15 cellular contexts compared by ENCODE assay signal in genomic region chr3:102124301-102125158, GRCh38.
DNase-seq lines count a peak whose midpoint lies in the region; ATAC-seq and TF ChIP-seq lines count a peak whose summit lies in the region.
"Had no signal": no experiment of that assay in that cellular context is flagged by ENCODE, and none has a peak within 500 bp of the region (broad histone marks: within the 10 kb centered on the region; RNA-seq: fewer than 3 reads in every experiment).

No MANE protein-coding gene starts in this region.

- H3K18ac ChIP-seq in IMR-90 (ENCODE audit: low read depth, low read length) = peak overlapping the region; percentile 68; the same call in 1 of the 2 replicates

- H4K91ac ChIP-seq in IMR-90 (ENCODE audit: insufficient read depth, low read depth, low read length) = no peak overlapping the region

- no peaks in the 10 kb centered on the region for H4K20me1 ChIP-seq in IMR-90 (ENCODE audit: insufficient read depth, low read length)

- H2BK15ac ChIP-seq in IMR-90 (ENCODE audit: low read depth, low read length) = no peak overlapping the region

- no peak overlapping the region for H2AK9ac ChIP-seq in IMR-90 (replicated peaks; ENCODE audit: low read depth, low read length, poor library complexity)

- no peak overlapping the region for H3K14ac ChIP-seq in IMR-90 (replicated peaks; ENCODE audit: low read depth, low read length)

- no peak for TF ChIP-seq CTCF in IMR-90 (conservative IDR thresholded peaks at IDR 0.05; ENCODE audit: low read depth, low read length)
- TF ChIP-seq CTCF in body of pancreas (IDR thresholded peaks at IDR 0.05) = no peak
- TF ChIP-seq CTCF in heart right ventricle (IDR thresholded peaks at IDR 0.05) = no peak
- no peak for TF ChIP-seq CTCF in testis (IDR thresholded peaks at IDR 0.05)

- H3K4me3 ChIP-seq in IMR-90 (ENCODE audit: insufficient read depth, low read depth, low read length) (no peak overlapping the region), body of pancreas (no peak overlapping the region), heart right ventricle (no peak overlapping the region), skin epidermis (no peak overlapping the region), testis (no peak overlapping the region)

- H3K9me3 ChIP-seq in IMR-90 (ENCODE audit: control insufficient read depth, insufficient read depth, low read length) (peaks cover 13% of the 10 kb centered on the region; the same call in 1 of the 2 replicates), body of pancreas (no peaks in the 10 kb centered on the region), heart right ventricle (peaks cover 0 to 36% (median 18%) of the 10 kb centered on the region in 11 donors), testis (no peaks in the 10 kb centered on the region)

- H4K5ac ChIP-seq in IMR-90 (ENCODE audit: low read depth, low read length) = no peak overlapping the region

- no peak overlapping the region for H3K4ac ChIP-seq in IMR-90 (ENCODE audit: low read depth, low read length)

- CTCF ChIA-PET in IMR-90 (lab: Yijun Ruan, JAX) = no interaction called here

- no peaks in the 10 kb centered on the region for H3K79me1 ChIP-seq in IMR-90 (ENCODE audit: low read depth in 1 of 2, low read length in 2 of 2)

- H2BK120ac ChIP-seq in IMR-90 (ENCODE audit: low read depth, low read length) = no peak overlapping the region

- no CpG with 5 or more reads among the region's 4 CpGs for WGBS in IMR-90 (ENCODE audit: extremely low coverage in 2 of 2, insufficient read length in 1 of 2), 2 experiments
- WGBS in body of pancreas, 2 donors = 49 to 56% methylated on average over 4 of the region's 4 CpGs
- 61 to 77% methylated on average over 4 of the region's 4 CpGs for WGBS in heart right ventricle, 2 donors
- 58 to 65% methylated on average over 4 of the region's 4 CpGs for WGBS in testis, 2 donors

- H3K4me1 ChIP-seq in IMR-90 (ENCODE audit: control insufficient read depth, insufficient read depth, low read length) (0 out of 2 replicates have a peak, but pooled peaks cover 2% of the 10 kb centered on the region), body of pancreas (peaks cover 19% of the 10 kb centered on the region), heart right ventricle (peaks cover 0 to 16% (median 0%) of the 10 kb centered on the region in 9 donors), testis (no peaks in the 10 kb centered on the region)

- H3K27me3 ChIP-seq in IMR-90 (ENCODE audit: control insufficient read depth, insufficient read depth, low read length) (no peaks in the 10 kb centered on the region), body of pancreas (no peaks in the 10 kb centered on the region), heart right ventricle (no peaks in the 10 kb centered on the region), testis (no peaks in the 10 kb centered on the region)

- no peak overlapping the region for H2AFZ ChIP-seq in IMR-90 (replicated peaks; ENCODE audit: low read length, poor library complexity)

- intact Hi-C loops in IMR-90 (cut with micrococcal nuclease) (no loop called here), body of pancreas (cut with DNase I) (no loop called here), heart right ventricle (cut with DNase I) (loop anchor here in 1 of 10 donors (10.0 kb wide), 1 partner anchor 120 kb away; no protein-coding TSS in a partner anchor), testis (cut with DNase I; ENCODE audit: low total_unique reads) (no loop called here)

- H2BK5ac ChIP-seq in IMR-90 (ENCODE audit: low read depth, low read length, poor library complexity, severe bottlenecking) = no peak overlapping the region

- no peak overlapping the region for H3K56ac ChIP-seq in IMR-90 (ENCODE audit: extremely low read depth, insufficient read depth, low read length)

- POLR2A ChIA-PET in IMR-90 (lab: Charles Lee; ENCODE audit: unreplicated experiment) = no interaction called here

- H3K36me3 ChIP-seq in IMR-90 (ENCODE audit: control insufficient read depth, insufficient read depth, low read length) = no peaks in the 10 kb centered on the region
- no peaks in the 10 kb centered on the region for H3K36me3 ChIP-seq in body of pancreas (replicated peaks in 1 of 2; ENCODE audit: insufficient read depth in 1 of 2, low read depth in 2 of 2)
- H3K36me3 ChIP-seq in heart right ventricle = no peaks in the 10 kb centered on the region
- H3K36me3 ChIP-seq in testis (ENCODE audit: low read depth, missing control alignments) = no peaks in the 10 kb centered on the region

- H2AK5ac ChIP-seq in IMR-90 (ENCODE audit: low read depth, low read length) = no peak overlapping the region

- ATAC-seq in IMR-90 (ENCODE audit: low read depth) = peak; percentile 49
- ATAC-seq in body of pancreas = peak; percentile 78
- ATAC-seq in heart right ventricle = peak in 1 of 8 donors; percentile 48
- ATAC-seq in GM21529 (IDR thresholded peaks at IDR 0.05; ENCODE audit: unreplicated experiment) = no peak

- no peak overlapping the region for H3K23ac ChIP-seq in IMR-90 (ENCODE audit: low read depth, low read length)

- BruUV-seq in IMR-90 (replicated peaks; lab: Mats Ljungman, UMichigan) = no TSS peak

- peaks cover 4% of the 10 kb centered on the region; the same call in 1 of the 2 replicates for H3K9me1 ChIP-seq in IMR-90 (ENCODE audit: insufficient read depth, low read length)

- DNase-seq in IMR-90 (peak; percentile 36), body of pancreas (no peak), heart right ventricle (no peak), NCI-H2196 treated with DMSO at 0.1 percent for 48 hours (lab: John Stamatoyannopoulos, UW; ENCODE audit: unreplicated experiment) (no peak), substantia nigra (lab: John Stamatoyannopoulos, UW) (no peak), testis (no peak)
- DNase-seq: NCI-H1092; NCI-H446 treated with DMSO at 0.1 percent for 48 hours; SHP77; stimulated activated CD4-positive, alpha-beta T cell treated with anti-CD3 and anti-CD28 coated beads, Interleukin-2, amount 100 ng/mL, for 24 hours; stimulated activated naive CD4-positive, alpha-beta T cell had no signal

- dilution Hi-C loops in IMR-90 (cut with HindIII; ENCODE audit: low sequenced_read_pairs, unreplicated experiment) = no loop called here

- H2BK20ac ChIP-seq in IMR-90 (ENCODE audit: low read depth, low read length) = no peak overlapping the region

- H4K8ac ChIP-seq in IMR-90 (ENCODE audit: low read depth in 2 of 2, low read length in 2 of 2) = no peak overlapping the region

- in situ Hi-C loops in IMR-90 (cut with MboI; ENCODE audit: low sequenced_read_pairs) = no loop called here

- TF ChIP-seq POLR2A in IMR-90 (IDR thresholded peaks at IDR 0.05; ENCODE audit: low read depth, low read length) (no peak), body of pancreas (IDR thresholded peaks at IDR 0.05) (no peak), testis (IDR thresholded peaks at IDR 0.05) (no peak)

- H3K9ac ChIP-seq in IMR-90 (ENCODE audit: low read depth, low read length) = no peak overlapping the region

- H3K27ac ChIP-seq in IMR-90 (ENCODE audit: insufficient read depth, low read length) (no peak overlapping the region), body of pancreas (peak overlapping the region in 1 of 4 donors; percentile 5), heart right ventricle (peak overlapping the region in 6 of 10 donors; percentile 0 to 50 (median 17)), skin epidermis (peak overlapping the region in 19 of 21 experiments; percentile 6 to 82 (median 62)), substantia nigra (ENCODE audit: low read depth, low read length, poor library complexity, severe bottlenecking) (no peak overlapping the region), testis (no peak overlapping the region)
- H3K27ac ChIP-seq: HL-60, VCaP had no signal

- no peak for TF ChIP-seq RAD21 in IMR-90 (IDR thresholded peaks at IDR 0.05; ENCODE audit: low read length)

- no peak overlapping the region for H3K4me2 ChIP-seq in IMR-90 (ENCODE audit: low read depth, low read length)

TF ChIP-seq in IMR-90, 13 proteins besides CTCF, POLR2A, EP300 and RAD21:
- TF ChIP-seq RCOR1 (IDR thresholded peaks at IDR 0.05; ENCODE audit: insufficient replicate concordance, low read length) = no peak
- no peak for TF ChIP-seq MAZ (IDR thresholded peaks at IDR 0.05; ENCODE audit: borderline replicate concordance, low read depth, low read length)
- TF ChIP-seq CEBPB (IDR thresholded peaks at IDR 0.05; ENCODE audit: low read depth, low read length) = peak; percentile 94

Comparison
In these comparisons a context has a peak if more than half of its experiments do, and no peak if none do; other contexts are left out.
1. H3K27ac ChIP-seq: peak in heart right ventricle (6 of 10) and skin epidermis (19 of 21); none in IMR-90 (single experiment), substantia nigra (single experiment) and testis (0 of 2).